20 cellular contexts compared by ENCODE assay signal in genomic region chr13:61905054-61905453, GRCh38.
DNase-seq lines count a peak whose midpoint lies in the region; FAIRE-seq and TF ChIP-seq lines count a peak whose summit lies in the region.
"Had no signal": no experiment of that assay in that cellular context is flagged by ENCODE, and none has a peak within 500 bp of the region (broad histone marks: within the 10 kb centered on the region; RNA-seq: fewer than 3 reads in every experiment).

No MANE protein-coding gene starts in this region.

- H3K9me3 ChIP-seq in prostate gland = no peaks in the 10 kb centered on the region
- H3K9me3 ChIP-seq: A549 had no signal

- DNase-seq in frontal cortex (ENCODE audit: low spot score in 2 of 2) (no peak), GM12891 (ENCODE audit: insufficient read length, low spot score) (no peak), prostate gland (ENCODE audit: low spot score) (no peak)
- DNase-seq in NK-92 treated with Interleukin-12 subunit alpha and Interleukin-12 subunit beta, amount 100 ng/mL, for 24 hours (lab: John Stamatoyannopoulos, UW) = no peak
- DNase-seq: ACHN; C1 segment of cervical spinal cord; Calu3; CD4-positive, alpha-beta memory T cell; COR-L47; DMS53; DMS79 treated with DMSO at 0.1 percent for 48 hours; GM23248; H7; HCEC 1CT had no signal

- H3K4me3 ChIP-seq in prostate gland = no peak overlapping the region
- H3K4me3 ChIP-seq: A549, GM23248 had no signal

- no peak for TF ChIP-seq CTCF in prostate gland (IDR thresholded peaks at IDR 0.05)

- WGBS in prostate gland = 84% methylated on average over 2 of the region's 2 CpGs

- intact Hi-C loops in prostate gland (cut with DNase I) = no loop called here

- H3K36me3 ChIP-seq in prostate gland = no peaks in the 10 kb centered on the region

- H3K27ac ChIP-seq in prostate gland = no peak overlapping the region
- H3K27ac ChIP-seq: 22Rv1, A549, GM23248 had no signal

- no peak for TF ChIP-seq POLR2A in GM12891 (IDR thresholded peaks at IDR 0.05; ENCODE audit: low read depth, low read length)
- TF ChIP-seq POLR2A in prostate gland (IDR thresholded peaks at IDR 0.05) = no peak

- H3K4me1 ChIP-seq in prostate gland (replicated peaks) = no peaks in the 10 kb centered on the region
- H3K4me1 ChIP-seq: A549 had no signal

- FAIRE-seq in A204.1 (lab: Jason Lieb, UNC) (peak; percentile 73), TTC549 (lab: Jason Lieb, UNC) (peak; percentile 7), frontal cortex (lab: Jason Lieb, UNC) (peak; percentile 79), GM12891 (lab: Jason Lieb, UNC) (no peak)
- FAIRE-seq: A549, GM19239, H1 had no signal

- no peaks in the 10 kb centered on the region for H3K27me3 ChIP-seq in prostate gland (replicated peaks; ENCODE audit: insufficient read depth)

TF ChIP-seq in GM12891, 5 proteins besides CTCF, POLR2A, EP300 and RAD21:
- TF ChIP-seq SPI1 (IDR thresholded peaks at IDR 0.05; ENCODE audit: low read depth, low read length) = no peak
- TF ChIP-seq TAF1 (IDR thresholded peaks at IDR 0.05; ENCODE audit: low read depth, low read length) = no peak
- TF ChIP-seq POLR2AphosphoS5 (IDR thresholded peaks at IDR 0.05; ENCODE audit: low read depth, low read length) = no peak
- TF ChIP-seq PAX5 (IDR thresholded peaks at IDR 0.05; ENCODE audit: insufficient read depth, low read length, severe bottlenecking) = no peak
